In genomic region chr13:24684600-24684998, GRCh38 we compare ENCODE assay signal across 10 cellular contexts. TPM values are rescaled to one million over a fixed set of nuclear protein-coding genes. Genes with fewer than 3 reads are reported as not detected.
A peak's percentile ranks its signal among the peaks of the same experiment; 100 is the strongest.
DNase-seq lines count a peak whose midpoint lies in the region; ATAC-seq and TF ChIP-seq lines count a peak whose summit lies in the region.
"Had no signal": no experiment of that assay in that cellular context is flagged by ENCODE, and none has a peak within 500 bp of the region (broad histone marks: within the 10 kb centered on the region; RNA-seq: fewer than 3 reads in every experiment).

No MANE protein-coding gene starts in this region.

- H3K9me3 ChIP-seq in smooth muscle cell (replicated peaks; ENCODE audit: low read depth) (no peaks in the 10 kb centered on the region), Karpas-422 (ENCODE audit: low read length) (no peaks in the 10 kb centered on the region), body of pancreas (no peaks in the 10 kb centered on the region)

- no peaks in the 10 kb centered on the region for H3K9me3 Mint-ChIP-seq in activated T-cell treated with anti-CD3 and anti-CD28 coated beads, Interleukin-2, amount 50 U/mL, for 72 hours

- no peaks in the 10 kb centered on the region for H3K9me2 ChIP-seq in Karpas-422 (replicated peaks; ENCODE audit: insufficient read depth, low read length)

- no peak overlapping the region for H3K27ac ChIP-seq in smooth muscle cell (ENCODE audit: low read depth)
- no peak overlapping the region for H3K27ac ChIP-seq in Karpas-422 (ENCODE audit: low read length)
- H3K27ac ChIP-seq in body of pancreas = no peak overlapping the region

- H3K27ac Mint-ChIP-seq in activated T-cell treated with anti-CD3 and anti-CD28 coated beads, Interleukin-2, amount 50 U/mL, for 72 hours = no peak overlapping the region

- H2AFZ ChIP-seq in smooth muscle cell (ENCODE audit: low read depth) (no peak overlapping the region), Karpas-422 (ENCODE audit: low read length) (no peak overlapping the region)

- no peak for TF ChIP-seq CTCF in smooth muscle cell (IDR thresholded peaks at IDR 0.05; ENCODE audit: borderline replicate concordance, insufficient read depth, poor library complexity, severe bottlenecking)
- no peak for TF ChIP-seq CTCF in body of pancreas (IDR thresholded peaks at IDR 0.05)

- 46% methylated on average over 4 of the region's 4 CpGs for WGBS in smooth muscle cell (ENCODE audit: low lambda C conversion rate)
- 24 to 34% methylated on average over 4 of the region's 4 CpGs for WGBS in body of pancreas, 2 donors

- H3K4me2 ChIP-seq in smooth muscle cell (no peak overlapping the region), Karpas-422 (ENCODE audit: low read depth, low read length, poor library complexity, severe bottlenecking) (no peak overlapping the region)

- H3K4me1 Mint-ChIP-seq in activated T-cell treated with anti-CD3 and anti-CD28 coated beads, Interleukin-2, amount 50 U/mL, for 72 hours (ENCODE audit: low read depth) = peaks cover 31% of the 10 kb centered on the region

- intact Hi-C loops in body of pancreas (cut with DNase I) = no loop called here

- H3K4me3 ChIP-seq in smooth muscle cell (no peak overlapping the region), Karpas-422 (ENCODE audit: low read length) (no peak overlapping the region), body of pancreas (no peak overlapping the region)

- DNase-seq in activated T-cell treated with anti-CD3 and anti-CD28 coated beads, Interleukin-2, amount 50 U/mL, for 72 hours = peak; percentile 15 to 29
- DNase-seq in occipital lobe (lab: John Stamatoyannopoulos, UW) = peak; percentile 47
- no peak for DNase-seq in smooth muscle cell (lab: John Stamatoyannopoulos, UW; ENCODE audit: unreplicated experiment)
- no peak for DNase-seq in NCI-H146 (lab: John Stamatoyannopoulos, UW)
- DNase-seq in Karpas-422 = no peak
- DNase-seq in body of pancreas = no peak

- H3K36me3 ChIP-seq in smooth muscle cell (ENCODE audit: low read depth) = no peaks in the 10 kb centered on the region
- H3K36me3 ChIP-seq in Karpas-422 (ENCODE audit: insufficient read depth, low read length) = no peaks in the 10 kb centered on the region
- H3K36me3 ChIP-seq in body of pancreas (replicated peaks in 1 of 2; ENCODE audit: insufficient read depth in 1 of 2, low read depth in 2 of 2) = no peaks in the 10 kb centered on the region

- H3K27me3 Mint-ChIP-seq in activated T-cell treated with anti-CD3 and anti-CD28 coated beads, Interleukin-2, amount 50 U/mL, for 72 hours (ENCODE audit: low read depth) = peaks cover 40% of the 10 kb centered on the region

- H3K9ac ChIP-seq in smooth muscle cell (ENCODE audit: low read depth) = no peak overlapping the region
- no peak overlapping the region; the same call in 1 of the 2 replicates for H3K9ac ChIP-seq in Karpas-422 (ENCODE audit: low read length)

- H4K20me1 ChIP-seq in smooth muscle cell (ENCODE audit: low read depth) (no peaks in the 10 kb centered on the region), Karpas-422 (ENCODE audit: insufficient read depth, low read depth, low read length) (no peaks in the 10 kb centered on the region)

- TF ChIP-seq POLR2A in body of pancreas (IDR thresholded peaks at IDR 0.05) = no peak

- H3K27me3 ChIP-seq in smooth muscle cell (ENCODE audit: low read depth) = peaks cover 21% of the 10 kb centered on the region
- H3K27me3 ChIP-seq in Karpas-422 (ENCODE audit: low read length) = no peaks in the 10 kb centered on the region
- peaks cover 0 to 5% of the 10 kb centered on the region in 2 donors for H3K27me3 ChIP-seq in body of pancreas

- H3K4me1 ChIP-seq in smooth muscle cell (ENCODE audit: low read depth) (peaks cover 15% of the 10 kb centered on the region), Karpas-422 (ENCODE audit: low read length) (peaks cover 15% of the 10 kb centered on the region), body of pancreas (peaks cover 34% of the 10 kb centered on the region)

- peak overlapping the region; percentile 31 to 49 for H3K4me3 Mint-ChIP-seq in activated T-cell treated with anti-CD3 and anti-CD28 coated beads, Interleukin-2, amount 50 U/mL, for 72 hours

- no peaks in the 10 kb centered on the region for H3F3A ChIP-seq in smooth muscle cell (ENCODE audit: low read depth)

- peak; percentile 45 for ATAC-seq in GM18867 (IDR thresholded peaks at IDR 0.05; ENCODE audit: unreplicated experiment)
- peak; percentile 62 for ATAC-seq in HG02885 (IDR thresholded peaks at IDR 0.05; ENCODE audit: poor library complexity, unreplicated experiment)
- peak; percentile 35 to 56 for ATAC-seq in activated T-cell treated with anti-CD3 and anti-CD28 coated beads, Interleukin-2, amount 50 U/mL, for 72 hours (replicated peaks in 1 of 2)
- ATAC-seq in body of pancreas = no peak

- H3K79me2 ChIP-seq in smooth muscle cell (ENCODE audit: low read depth) (no peaks in the 10 kb centered on the region), Karpas-422 (ENCODE audit: low read length) (no peaks in the 10 kb centered on the region)

- no peaks in the 10 kb centered on the region for H3K36me3 Mint-ChIP-seq in activated T-cell treated with anti-CD3 and anti-CD28 coated beads, Interleukin-2, amount 50 U/mL, for 72 hours (ENCODE audit: insufficient read depth in 2 of 2)

RNA-seq across cellular contexts. Expression of gene ATP12A, which starts 4.4 kb away (rescaled TPM):
- total RNA-seq in activated T-cell treated with anti-CD3 and anti-CD28 coated beads, Interleukin-2, amount 50 U/mL, for 72 hours = under 1 TPM; 0.05 to 0.32 TPM
- total RNA-seq in occipital lobe = under 0.01 TPM
- total RNA-seq in smooth muscle cell = 0.67 and 0.72 TPM in 2 replicates
- polyA plus RNA-seq in smooth muscle cell = 0.63 TPM in 1 of 2 replicates, not detected in the other
- total RNA-seq in Karpas-422 (2014; rRNA removed; shearing (Covaris generic); ENCODE audit: low replicate concordance) = not detected in 2 replicates
- under 1 TPM; under 0.01 to 0.26 TPM for total RNA-seq in body of pancreas
- total RNA-seq: epithelial cell of proximal tubule, right cardiac atrium had no signal
- polyA plus RNA-seq: right cardiac atrium had no signal

Comparison
In these comparisons a context has a peak if more than half of its experiments do, and no peak if none do; other contexts are left out.
1. DNase-seq: peak in activated T-cell treated with anti-CD3 and anti-CD28 coated beads, Interleukin-2, amount 50 U/mL, for 72 hours (2 of 2) and occipital lobe (single experiment); none in smooth muscle cell (single experiment), NCI-H146 (single experiment), Karpas-422 (single experiment) and body of pancreas (0 of 4).